Comparison of ENCODE assay signal across 36 cellular contexts in genomic region chr17:66842505-66842904, GRCh38. TPM values are rescaled to one million over a fixed set of nuclear protein-coding genes. Genes with fewer than 3 reads are reported as not detected.
"Had no signal": no experiment of that assay in that cellular context is flagged by ENCODE, and none has a peak within 500 bp of the region (broad histone marks: within the 10 kb centered on the region; RNA-seq: fewer than 3 reads in every experiment).

No MANE protein-coding gene starts in this region.

- H3K36me3 ChIP-seq: adrenal gland, brain microvascular endothelial cell, breast epithelium had no signal

- FAIRE-seq: astrocyte, TTC549 had no signal

- H3K27me3 ChIP-seq: adrenal gland, body of pancreas, brain microvascular endothelial cell had no signal

- ATAC-seq: activated CD4-positive, alpha-beta T cell treated with anti-CD3 and anti-CD28 coated beads for 36 hours; activated CD4-positive, CD25-positive, alpha-beta regulatory T cell treated with anti-CD3 and anti-CD28 coated beads, Interleukin-2, amount 50 U/mL, for 24 hours; activated CD8-positive, alpha-beta T cell treated with anti-CD3 and anti-CD28 coated beads, Interleukin-2, amount 10 ng/mL, durations not matched to agents 7 days and 5 days; activated naive CD4-positive, alpha-beta T cell treated with anti-CD3 and anti-CD28 coated beads, Interleukin-2, amount 50 U/mL, for 72 hours; body of pancreas had no signal

- H3K36me3 Mint-ChIP-seq: activated naive CD8-positive, alpha-beta T cell treated with anti-CD3 and anti-CD28 coated beads for 36 hours had no signal

- H3K27ac ChIP-seq: adrenal gland, body of pancreas, brain microvascular endothelial cell, breast epithelium, VCaP had no signal

- H3K4me1 ChIP-seq: adrenal gland, body of pancreas, breast epithelium had no signal

- H3K9me3 ChIP-seq: adrenal gland, body of pancreas, breast epithelium had no signal

- H3K27ac Mint-ChIP-seq: activated CD4-positive, alpha-beta memory T cell treated with anti-CD3 and anti-CD28 coated beads, Interleukin-2, amount 10 ng/mL, durations not matched to agents 7 days and 5 days; activated CD4-positive, alpha-beta T cell treated with anti-CD3 and anti-CD28 coated beads for 36 hours; activated CD4-positive, alpha-beta T cell treated with anti-CD3 and anti-CD28 coated beads, Interleukin-2, amount 10 ng/mL, durations not matched to agents 7 days and 5 days; activated CD8-positive, alpha-beta T cell treated with anti-CD3 and anti-CD28 coated beads, Interleukin-2, amount 10 ng/mL, durations not matched to agents 7 days and 5 days; activated naive CD4-positive, alpha-beta T cell treated with anti-CD3 and anti-CD28 coated beads, Interleukin-2, amount 50 U/mL, for 72 hours; activated naive CD8-positive, alpha-beta T cell treated with anti-CD3 and anti-CD28 coated beads for 36 hours; activated T-cell treated with anti-CD3 and anti-CD28 coated beads, Interleukin-2, amount 50 U/mL, for 24 hours; activated T-helper 2 cell treated with anti-CD3 and anti-CD28 coated beads, Interferon-gamma antibody, Interleukin-2, Interleukin-4, amounts not matched to agents 10 μg/mL and 5 μg/mL and 100 μg/mL, durations not matched to agents 14 hours and 24 hours and 36 hours; T-helper 1 cell treated with Interleukin-12 subunit alpha and Interleukin-12 subunit beta and Interleukin-4 antibody, amounts not matched to agents 30 μg/mL and 1 μg/mL, for 36 hours; T-helper 2 cell treated with Interferon-gamma antibody and Interleukin-4, amounts not matched to agents 5 μg/mL and 100 μg/mL, for 36 hours; WTC11 had no signal

- H3K9me3 Mint-ChIP-seq: T-helper 2 cell treated with Interferon-gamma antibody and Interleukin-4, amounts not matched to agents 5 μg/mL and 100 μg/mL, for 36 hours had no signal

- H3K4me3 Mint-ChIP-seq: activated CD4-positive, alpha-beta memory T cell treated with anti-CD3 and anti-CD28 coated beads, Interleukin-2, amount 10 ng/mL, durations not matched to agents 7 days and 5 days; activated CD4-positive, alpha-beta T cell treated with anti-CD3 and anti-CD28 coated beads for 36 hours; activated CD4-positive, alpha-beta T cell treated with anti-CD3 and anti-CD28 coated beads, Interleukin-2, amount 10 ng/mL, durations not matched to agents 7 days and 5 days; activated CD8-positive, alpha-beta T cell treated with anti-CD3 and anti-CD28 coated beads, Interleukin-2, amount 10 ng/mL, durations not matched to agents 7 days and 5 days; activated naive CD8-positive, alpha-beta T cell treated with anti-CD3 and anti-CD28 coated beads for 36 hours; activated T-cell treated with anti-CD3 and anti-CD28 coated beads, Interleukin-2, amount 50 U/mL, for 24 hours; T-helper 1 cell treated with Interleukin-12 subunit alpha and Interleukin-12 subunit beta and Interleukin-4 antibody, amounts not matched to agents 30 μg/mL and 1 μg/mL, for 36 hours; T-helper 2 cell treated with Interferon-gamma antibody and Interleukin-4, amounts not matched to agents 5 μg/mL and 100 μg/mL, for 36 hours; WTC11 had no signal

- H3K4me1 Mint-ChIP-seq: activated CD4-positive, alpha-beta memory T cell treated with anti-CD3 and anti-CD28 coated beads, Interleukin-2, amount 10 ng/mL, durations not matched to agents 7 days and 5 days; activated CD4-positive, alpha-beta T cell treated with anti-CD3 and anti-CD28 coated beads for 36 hours; activated CD4-positive, alpha-beta T cell treated with anti-CD3 and anti-CD28 coated beads, Interleukin-2, amount 10 ng/mL, durations not matched to agents 7 days and 5 days; activated naive CD8-positive, alpha-beta T cell treated with anti-CD3 and anti-CD28 coated beads for 36 hours; WTC11 had no signal

- DNase-seq: activated CD4-positive, alpha-beta memory T cell treated with anti-CD3 and anti-CD28 coated beads, Interleukin-2, amount 10 ng/mL, durations not matched to agents 7 days and 5 days; activated CD4-positive, alpha-beta T cell treated with anti-CD3 and anti-CD28 coated beads for 1 hour; activated CD4-positive, alpha-beta T cell treated with anti-CD3 and anti-CD28 coated beads for 36 hours; activated CD4-positive, alpha-beta T cell treated with anti-CD3 and anti-CD28 coated beads for 48 hours; activated CD4-positive, alpha-beta T cell treated with anti-CD3 and anti-CD28 coated beads, Interleukin-2, amount 10 ng/mL, durations not matched to agents 7 days and 5 days; activated CD4-positive, alpha-beta T cell treated with anti-CD3 and anti-CD28 coated beads, Interleukin-2, amount 50 U/mL, for 48 hours; activated CD4-positive, CD25-positive, alpha-beta regulatory T cell; activated CD8-positive, alpha-beta memory T cell treated with anti-CD3 and anti-CD28 coated beads, Interleukin-2, amount 50 U/mL, for 4 hours; activated CD8-positive, alpha-beta T cell treated with anti-CD3 and anti-CD28 coated beads, Interleukin-2, amount 10 ng/mL, durations not matched to agents 7 days and 5 days; activated effector memory CD4-positive, alpha-beta T cell treated with Interleukin-2 at 50 U/mL for 16 hours; activated gamma-delta T cell; activated naive CD4-positive, alpha-beta T cell treated with anti-CD3 and anti-CD28 coated beads, Interleukin-2, amount 50 U/mL, for 16 hours; activated naive CD4-positive, alpha-beta T cell treated with Interleukin-2 at 50 U/mL for 16 hours; activated naive CD8-positive, alpha-beta T cell treated with anti-CD3 and anti-CD28 coated beads for 36 hours; activated T-cell treated with anti-CD3 and anti-CD28 coated beads, Interleukin-2, amount 50 U/mL, for 24 hours; activated T-cell treated with anti-CD3 and anti-CD28 coated beads, Interleukin-2, amount 50 U/mL, for 48 hours; amniotic stem cell; aorta; body of pancreas; brain microvascular endothelial cell; central memory CD4-positive, alpha-beta T cell; T-helper 1 cell; T-helper 2 cell; T-helper 9 cell had no signal

- H3K4me3 ChIP-seq: adrenal gland, body of pancreas, breast epithelium had no signal

RNA-seq across cellular contexts. Expression of gene CACNG5, which starts 7.6 kb away (rescaled TPM):
- total RNA-seq: activated CD4-positive, alpha-beta memory T cell treated with anti-CD3 and anti-CD28 coated beads, Interleukin-2, amount 10 ng/mL, durations not matched to agents 7 days and 5 days; activated CD4-positive, alpha-beta T cell treated with anti-CD3 and anti-CD28 coated beads for 36 hours; activated CD4-positive, alpha-beta T cell treated with anti-CD3 and anti-CD28 coated beads, Interleukin-2, amount 10 ng/mL, durations not matched to agents 7 days and 5 days; activated CD8-positive, alpha-beta T cell treated with anti-CD3 and anti-CD28 coated beads, Interleukin-2, amount 10 ng/mL, durations not matched to agents 7 days and 5 days; activated naive CD4-positive, alpha-beta T cell treated with anti-CD3 and anti-CD28 coated beads, Interleukin-2, amount 50 U/mL, for 72 hours; activated naive CD8-positive, alpha-beta T cell treated with anti-CD3 and anti-CD28 coated beads for 36 hours; activated T-helper 2 cell treated with anti-CD3 and anti-CD28 coated beads, Interferon-gamma antibody, Interleukin-2, Interleukin-4, amounts not matched to agents 10 μg/mL and 5 μg/mL and 100 μg/mL, durations not matched to agents 14 hours and 24 hours and 36 hours; adrenal gland; aorta; astrocyte; breast epithelium; cardiac septum had no signal
- polyA plus RNA-seq: adrenal gland, aorta had no signal
